Comparison of ENCODE assay signal across 8 cellular contexts in the genomic region with DNA sequence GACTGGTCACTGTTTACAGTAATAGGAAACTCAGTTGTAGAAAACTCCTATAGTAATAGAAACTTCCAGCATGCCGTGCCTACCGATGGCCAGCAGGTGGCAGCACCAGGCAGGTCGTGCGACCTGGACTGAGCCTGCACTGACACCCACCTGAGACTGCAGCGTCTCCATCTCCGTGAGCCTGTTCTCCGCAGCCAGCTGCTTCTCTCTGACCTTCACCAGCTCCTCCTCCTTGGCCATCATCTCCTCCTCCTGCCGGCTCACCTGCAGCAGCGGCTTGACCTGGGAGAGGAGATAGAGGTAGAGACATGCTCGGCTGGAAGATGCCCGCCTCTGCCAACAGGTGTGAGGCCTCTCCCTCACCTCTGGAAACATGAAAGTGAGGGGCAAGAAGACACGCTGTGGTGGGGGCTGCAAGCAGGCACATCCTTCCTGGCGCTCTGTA.
DNase-seq lines count a peak whose midpoint lies in the region; ATAC-seq, FAIRE-seq and TF ChIP-seq lines count a peak whose summit lies in the region.

No MANE protein-coding gene starts in this region.

- H3K27ac Mint-ChIP-seq in nephron, result no peak overlapping the region
- H3K27ac Mint-ChIP-seq in stimulated activated naive CD8-positive, alpha-beta T cell treated with anti-CD3 and anti-CD28 coated beads, Interleukin-15, Interleukin-2, amounts not matched to agents 100 ng/mL and 50 ng/mL, for 24 hours, result peak overlapping the region; percentile 21

- peak; percentile 76 for DNase-seq in DMS 273 (lab: John Stamatoyannopoulos, UW; ENCODE audit: unreplicated experiment)
- DNase-seq in HuH-7 (ENCODE audit: low spot score), result peak; percentile 94
- DNase-seq in RCC 7860 (ENCODE audit: low spot score), result peak; percentile 49
- peak; percentile 70 for DNase-seq in activated T-helper 1 cell treated with Interleukin-2 at 50 U/mL for 16 hours (ENCODE audit: low read depth)
- peak; percentile 43 for DNase-seq in fibroblast of gingiva (ENCODE audit: low read depth)

- H3K9me3 Mint-ChIP-seq in nephron, result no peaks in the 10 kb centered on the region
- no peaks in the 10 kb centered on the region for H3K9me3 Mint-ChIP-seq in stimulated activated naive CD8-positive, alpha-beta T cell treated with anti-CD3 and anti-CD28 coated beads, Interleukin-15, Interleukin-2, amounts not matched to agents 100 ng/mL and 50 ng/mL, for 24 hours

- H3K27me3 Mint-ChIP-seq in nephron (ENCODE audit: low read depth), result no peaks in the 10 kb centered on the region
- no peaks in the 10 kb centered on the region for H3K27me3 Mint-ChIP-seq in stimulated activated naive CD8-positive, alpha-beta T cell treated with anti-CD3 and anti-CD28 coated beads, Interleukin-15, Interleukin-2, amounts not matched to agents 100 ng/mL and 50 ng/mL, for 24 hours

- H3K4me3 Mint-ChIP-seq in nephron, result no peak overlapping the region
- H3K4me3 Mint-ChIP-seq in stimulated activated naive CD8-positive, alpha-beta T cell treated with anti-CD3 and anti-CD28 coated beads, Interleukin-15, Interleukin-2, amounts not matched to agents 100 ng/mL and 50 ng/mL, for 24 hours, result no peak overlapping the region

- H3K4me1 Mint-ChIP-seq in nephron, result no peaks in the 10 kb centered on the region
- H3K4me1 Mint-ChIP-seq in stimulated activated naive CD8-positive, alpha-beta T cell treated with anti-CD3 and anti-CD28 coated beads, Interleukin-15, Interleukin-2, amounts not matched to agents 100 ng/mL and 50 ng/mL, for 24 hours (ENCODE audit: low read depth), result peaks cover 7% of the 10 kb centered on the region

- peak; percentile 93 to 95 (median 95) for TF ChIP-seq CTCF in nephron (IDR thresholded peaks at IDR 0.05; ENCODE audit: unreplicated experiment in 3 of 3)

- no peak for ATAC-seq in GM19452 (IDR thresholded peaks at IDR 0.05; ENCODE audit: unreplicated experiment)

- no peak for FAIRE-seq in RCC 7860 (lab: Jason Lieb, UNC)

- H3K36me3 Mint-ChIP-seq in nephron (ENCODE audit: low read depth), result peaks cover 65% of the 10 kb centered on the region
- peaks cover 80% of the 10 kb centered on the region for H3K36me3 Mint-ChIP-seq in stimulated activated naive CD8-positive, alpha-beta T cell treated with anti-CD3 and anti-CD28 coated beads, Interleukin-15, Interleukin-2, amounts not matched to agents 100 ng/mL and 50 ng/mL, for 24 hours (ENCODE audit: low read depth)

Comparison
In these comparisons a context has a peak if more than half of its experiments do, and no peak if none do; other contexts are left out.
1. DNase-seq: peak in every context shown above with its lines; median percentile 94 in HuH-7; 76 in DMS 273; 70 in activated T-helper 1 cell treated with Interleukin-2 at 50 U/mL for 16 hours; 49 in RCC 7860; 43 in fibroblast of gingiva.